ENCODE assay signal across 19 cellular contexts in genomic region chr18:62987035-62987830, GRCh38.
"Had no signal": no experiment of that assay in that cellular context is flagged by ENCODE, and none has a peak within 500 bp of the region (broad histone marks: within the 10 kb centered on the region; RNA-seq: fewer than 3 reads in every experiment).

No MANE protein-coding gene starts in this region.

- H3K4me1 Mint-ChIP-seq: activated naive CD4-positive, alpha-beta T cell treated with anti-CD3 and anti-CD28 coated beads, Interleukin-2, amount 50 U/mL, for 24 hours had no signal

- H3K27me3 ChIP-seq: pancreas, testis, upper lobe of left lung had no signal

- H3K36me3 ChIP-seq: lower lobe of right lung, pancreas, upper lobe of left lung had no signal

- H3K4me1 ChIP-seq: foreskin keratinocyte, pancreas, testis had no signal

- H3K4me3 ChIP-seq: coronary artery, lower lobe of right lung, pancreas, skin epidermis, testis, upper lobe of left lung had no signal

- H3K27ac Mint-ChIP-seq: activated naive CD4-positive, alpha-beta T cell treated with anti-CD3 and anti-CD28 coated beads, Interleukin-2, amount 50 U/mL, for 24 hours; mesothelial cell of epicardium; T-helper 2 cell treated with Interferon-gamma antibody and Interleukin-4, amounts not matched to agents 5 μg/mL and 100 μg/mL, for 36 hours had no signal

- H3K9me3 ChIP-seq: lower lobe of right lung, pancreas, testis, upper lobe of left lung had no signal

- FAIRE-seq: kidney, pancreas had no signal

- H3K27ac ChIP-seq: coronary artery, foreskin keratinocyte, lower lobe of right lung, pancreas, skin epidermis, testis, upper lobe of left lung had no signal

- ATAC-seq: activated CD4-positive, CD25-positive, alpha-beta regulatory T cell treated with anti-CD3 and anti-CD28 coated beads, Interleukin-2, amount 50 U/mL, for 24 hours; foreskin keratinocyte; lower lobe of right lung; pancreas had no signal

- H3K4me3 Mint-ChIP-seq: activated naive CD4-positive, alpha-beta T cell treated with anti-CD3 and anti-CD28 coated beads, Interleukin-2, amount 50 U/mL, for 24 hours; mesothelial cell of epicardium; T-helper 2 cell treated with Interferon-gamma antibody and Interleukin-4, amounts not matched to agents 5 μg/mL and 100 μg/mL, for 36 hours had no signal

- H3K9me3 Mint-ChIP-seq: activated naive CD4-positive, alpha-beta T cell treated with anti-CD3 and anti-CD28 coated beads, Interleukin-2, amount 50 U/mL, for 24 hours; mesothelial cell of epicardium; T-helper 2 cell treated with Interferon-gamma antibody and Interleukin-4, amounts not matched to agents 5 μg/mL and 100 μg/mL, for 36 hours had no signal

- DNase-seq: central memory CD4-positive, alpha-beta T cell; effector memory CD4-positive, alpha-beta T cell; foreskin keratinocyte; glutamatergic neuron; kidney; lower lobe of right lung; pancreas; retina; stimulated activated CD4-positive, alpha-beta T cell treated with anti-CD3 and anti-CD28 coated beads, Interleukin-4, amount 100 ng/mL, for 4 hours; stimulated activated CD8-positive, alpha-beta memory T cell treated with anti-CD3 and anti-CD28 coated beads, Interleukin-4, amount 100 ng/mL, for 48 hours; stimulated activated naive CD4-positive, alpha-beta T cell treated with Interleukin-2 at 50 U/mL for 16 hours; testis had no signal

- H3K36me3 Mint-ChIP-seq: activated naive CD4-positive, alpha-beta T cell treated with anti-CD3 and anti-CD28 coated beads, Interleukin-2, amount 50 U/mL, for 24 hours had no signal
